In genomic region chr7:6274743-6275142, GRCh38 we compare ENCODE assay signal across 2 cellular contexts.
TF ChIP-seq lines count a peak whose summit lies in the region.

No MANE protein-coding gene starts in this region.

TF ChIP-seq in SK-N-SH treated with all-trans-retinoic acid at 6 μM for 48 hours, 23 proteins besides CTCF, POLR2A, EP300 and RAD21 (continued from another document):
- TF ChIP-seq CSDC2 (CRISPR knock-in tag; IDR thresholded peaks at IDR 0.05) (no peak), BACH2 (CRISPR knock-in tag; IDR thresholded peaks at IDR 0.05; ENCODE audit: borderline replicate concordance) (no peak), SNAI2 (CRISPR knock-in tag; IDR thresholded peaks at IDR 0.05) (no peak), ZC3H10 (CRISPR knock-in tag; IDR thresholded peaks at IDR 0.05) (no peak)
- TF ChIP-seq, protein P1, sequence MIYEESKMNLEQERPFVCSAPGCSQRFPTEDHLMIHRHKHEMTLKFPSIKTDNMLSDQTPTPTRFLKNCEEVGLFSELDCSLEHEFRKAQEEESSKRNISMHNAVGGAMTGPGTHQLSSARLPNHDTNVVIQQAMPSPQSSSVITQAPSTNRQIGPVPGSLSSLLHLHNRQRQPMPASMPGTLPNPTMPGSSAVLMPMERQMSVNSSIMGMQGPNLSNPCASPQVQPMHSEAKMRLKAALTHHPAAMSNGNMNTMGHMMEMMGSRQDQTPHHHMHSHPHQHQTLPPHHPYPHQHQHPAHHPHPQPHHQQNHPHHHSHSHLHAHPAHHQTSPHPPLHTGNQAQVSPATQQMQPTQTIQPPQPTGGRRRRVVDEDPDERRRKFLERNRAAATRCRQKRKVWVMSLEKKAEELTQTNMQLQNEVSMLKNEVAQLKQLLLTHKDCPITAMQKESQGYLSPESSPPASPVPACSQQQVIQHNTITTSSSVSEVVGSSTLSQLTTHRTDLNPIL (CRISPR knock-in tag; IDR thresholded peaks at IDR 0.05; ENCODE audit: low read depth): peak; percentile 66; the same call in 1 of the 2 replicates
- TF ChIP-seq, protein P2, sequence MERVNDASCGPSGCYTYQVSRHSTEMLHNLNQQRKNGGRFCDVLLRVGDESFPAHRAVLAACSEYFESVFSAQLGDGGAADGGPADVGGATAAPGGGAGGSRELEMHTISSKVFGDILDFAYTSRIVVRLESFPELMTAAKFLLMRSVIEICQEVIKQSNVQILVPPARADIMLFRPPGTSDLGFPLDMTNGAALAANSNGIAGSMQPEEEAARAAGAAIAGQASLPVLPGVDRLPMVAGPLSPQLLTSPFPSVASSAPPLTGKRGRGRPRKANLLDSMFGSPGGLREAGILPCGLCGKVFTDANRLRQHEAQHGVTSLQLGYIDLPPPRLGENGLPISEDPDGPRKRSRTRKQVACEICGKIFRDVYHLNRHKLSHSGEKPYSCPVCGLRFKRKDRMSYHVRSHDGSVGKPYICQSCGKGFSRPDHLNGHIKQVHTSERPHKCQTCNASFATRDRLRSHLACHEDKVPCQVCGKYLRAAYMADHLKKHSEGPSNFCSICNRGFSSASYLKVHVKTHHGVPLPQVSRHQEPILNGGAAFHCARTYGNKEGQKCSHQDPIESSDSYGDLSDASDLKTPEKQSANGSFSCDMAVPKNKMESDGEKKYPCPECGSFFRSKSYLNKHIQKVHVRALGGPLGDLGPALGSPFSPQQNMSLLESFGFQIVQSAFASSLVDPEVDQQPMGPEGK (CRISPR knock-in tag; IDR thresholded peaks at IDR 0.05; ENCODE audit: borderline replicate concordance): no peak; the same call in 1 of the 2 replicates

TF ChIP-seq in SK-N-SH, 30 proteins besides CTCF, POLR2A, EP300 and RAD21 (continued from another document):
- TF ChIP-seq POLR2AphosphoS5 (IDR thresholded peaks at IDR 0.05; ENCODE audit: low read depth, low read length) (no peak), TCF12 (IDR thresholded peaks at IDR 0.05) (no peak), MAX (IDR thresholded peaks at IDR 0.05; ENCODE audit: low read depth) (no peak), REST (IDR thresholded peaks at IDR 0.05; ENCODE audit: low read depth, low read length) (no peak), ELF1 (IDR thresholded peaks at IDR 0.05) (no peak)
- TF ChIP-seq, protein P3, sequence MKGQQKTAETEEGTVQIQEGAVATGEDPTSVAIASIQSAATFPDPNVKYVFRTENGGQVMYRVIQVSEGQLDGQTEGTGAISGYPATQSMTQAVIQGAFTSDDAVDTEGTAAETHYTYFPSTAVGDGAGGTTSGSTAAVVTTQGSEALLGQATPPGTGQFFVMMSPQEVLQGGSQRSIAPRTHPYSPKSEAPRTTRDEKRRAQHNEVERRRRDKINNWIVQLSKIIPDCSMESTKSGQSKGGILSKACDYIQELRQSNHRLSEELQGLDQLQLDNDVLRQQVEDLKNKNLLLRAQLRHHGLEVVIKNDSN (IDR thresholded peaks at IDR 0.05; ENCODE audit: borderline replicate concordance, low read depth): no peak
- TF ChIP-seq, protein P4, sequence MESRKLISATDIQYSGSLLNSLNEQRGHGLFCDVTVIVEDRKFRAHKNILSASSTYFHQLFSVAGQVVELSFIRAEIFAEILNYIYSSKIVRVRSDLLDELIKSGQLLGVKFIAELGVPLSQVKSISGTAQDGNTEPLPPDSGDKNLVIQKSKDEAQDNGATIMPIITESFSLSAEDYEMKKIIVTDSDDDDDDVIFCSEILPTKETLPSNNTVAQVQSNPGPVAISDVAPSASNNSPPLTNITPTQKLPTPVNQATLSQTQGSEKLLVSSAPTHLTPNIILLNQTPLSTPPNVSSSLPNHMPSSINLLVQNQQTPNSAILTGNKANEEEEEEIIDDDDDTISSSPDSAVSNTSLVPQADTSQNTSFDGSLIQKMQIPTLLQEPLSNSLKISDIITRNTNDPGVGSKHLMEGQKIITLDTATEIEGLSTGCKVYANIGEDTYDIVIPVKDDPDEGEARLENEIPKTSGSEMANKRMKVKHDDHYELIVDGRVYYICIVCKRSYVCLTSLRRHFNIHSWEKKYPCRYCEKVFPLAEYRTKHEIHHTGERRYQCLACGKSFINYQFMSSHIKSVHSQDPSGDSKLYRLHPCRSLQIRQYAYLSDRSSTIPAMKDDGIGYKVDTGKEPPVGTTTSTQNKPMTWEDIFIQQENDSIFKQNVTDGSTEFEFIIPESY (IDR thresholded peaks at IDR 0.05; ENCODE audit: borderline replicate concordance, low read depth): no peak
